ENCODE assay signal across 8 cellular contexts in genomic region chr15:57732526-57733331, GRCh38. TPM values are rescaled to one million over a fixed set of nuclear protein-coding genes. Genes with fewer than 3 reads are reported as not detected.
DNase-seq lines count a peak whose midpoint lies in the region; ATAC-seq and TF ChIP-seq lines count a peak whose summit lies in the region.

No MANE protein-coding gene starts in this region.

- H3K4me1 ChIP-seq in endodermal cell (ENCODE audit: control insufficient read depth, insufficient read depth, low read length) (no peaks in the 10 kb centered on the region), tibial nerve (peaks cover 0 to 8% (median 0%) of the 10 kb centered on the region in 4 donors)

- H3K27me3 ChIP-seq in endodermal cell (ENCODE audit: control insufficient read depth, insufficient read depth, low read length, poor library complexity, severe bottlenecking), result no peaks in the 10 kb centered on the region
- H3K27me3 ChIP-seq in tibial nerve, result no peaks in the 10 kb centered on the region

- 38 to 46% methylated on average over 9 to 12 of the region's 12 CpGs for WGBS in endodermal cell (ENCODE audit: insufficient coverage in 1 of 2, insufficient read length in 1 of 2), 2 experiments
- 40 to 42% methylated on average over 12 of the region's 12 CpGs for WGBS in tibial nerve, 2 donors

- TF ChIP-seq EP300 in tibial nerve (IDR thresholded peaks at IDR 0.05), result no peak

- no peak overlapping the region for H3K9ac ChIP-seq in endodermal cell (ENCODE audit: extremely low read depth, low read length, poor library complexity, severe bottlenecking)

- H3K4me3 Mint-ChIP-seq in endodermal cell (no peak overlapping the region), naive B cell (no peak overlapping the region)

- H3K27me3 Mint-ChIP-seq in endodermal cell (ENCODE audit: insufficient read depth), result no peaks in the 10 kb centered on the region
- no peaks in the 10 kb centered on the region for H3K27me3 Mint-ChIP-seq in naive B cell

- ATAC-seq in activated CD4-positive, CD25-positive, alpha-beta regulatory T cell treated with anti-CD3 and anti-CD28 coated beads, Interleukin-2, amount 50 U/mL, for 24 hours, result no peak
- ATAC-seq in naive B cell (ENCODE audit: low read depth in 2 of 2), result peak in 1 of 2 donors; percentile 30
- ATAC-seq in HG03457 (IDR thresholded peaks at IDR 0.05; ENCODE audit: unreplicated experiment), result no peak

- peaks cover 6% of the 10 kb centered on the region for H3K9me3 ChIP-seq in endodermal cell (ENCODE audit: control insufficient read depth, low read length)
- peaks cover 0 to 5% (median 0%) of the 10 kb centered on the region in 4 donors for H3K9me3 ChIP-seq in tibial nerve

- TF ChIP-seq CTCF in endodermal cell (conservative IDR thresholded peaks at IDR 0.05), result peak; percentile 98
- TF ChIP-seq CTCF in tibial nerve (IDR thresholded peaks at IDR 0.05), result peak; percentile 54 to 86 (median 73)

- no peak for TF ChIP-seq POLR2A in tibial nerve (IDR thresholded peaks at IDR 0.05)

- H3K27ac ChIP-seq in endodermal cell (ENCODE audit: low read depth, low read length), result no peak overlapping the region
- no peak overlapping the region for H3K27ac ChIP-seq in tibial nerve

- H3K36me3 ChIP-seq in endodermal cell (ENCODE audit: control insufficient read depth, insufficient read depth, low read length), result no peaks in the 10 kb centered on the region
- peaks cover 0 to 4% (median 0%) of the 10 kb centered on the region in 3 donors for H3K36me3 ChIP-seq in tibial nerve

- H3K36me3 Mint-ChIP-seq in endodermal cell (ENCODE audit: low read depth) (no peaks in the 10 kb centered on the region), naive B cell (peaks cover 5 to 7% of the 10 kb centered on the region in 2 donors)

- DNase-seq in activated CD4-positive, CD25-positive, alpha-beta regulatory T cell treated with anti-CD3 and anti-CD28 coated beads, Interleukin-2, amount 50 U/mL, for 16 hours (ENCODE audit: low read depth, low spot score), result peak; percentile 17
- peak; percentile 31 for DNase-seq in NCI-H1694 (lab: John Stamatoyannopoulos, UW)
- peak; percentile 63 for DNase-seq in activated CD4-positive, alpha-beta T cell treated with anti-CD3 and anti-CD28 coated beads for 48 hours
- peak; percentile 87 for DNase-seq in endodermal cell
- DNase-seq in naive B cell, result peak; percentile 9
- peak; percentile 38 to 80 for DNase-seq in tibial nerve (ENCODE audit: low spot score in 2 of 2)

- H3K9me3 Mint-ChIP-seq in endodermal cell, result peaks cover 4% of the 10 kb centered on the region
- peaks cover 0 to 7% (median 0%) of the 10 kb centered on the region in 7 donors for H3K9me3 Mint-ChIP-seq in naive B cell

- no peak overlapping the region for H3K4me3 ChIP-seq in endodermal cell (ENCODE audit: low read length)
- H3K4me3 ChIP-seq in tibial nerve, result no peak overlapping the region

- H3K4me1 Mint-ChIP-seq in endodermal cell (peaks cover 4% of the 10 kb centered on the region), naive B cell (no peaks in the 10 kb centered on the region)

- H3K27ac Mint-ChIP-seq in endodermal cell (no peak overlapping the region), naive B cell (no peak overlapping the region)

RNA-seq across cellular contexts. Expression of gene POLR2M, which starts 26.2 kb away (rescaled TPM):
- 10 to 100 TPM; 58.2 to 62.6 TPM for total RNA-seq in endodermal cell
- polyA plus RNA-seq in endodermal cell (2013, experiment 1 of 2), result 39.1 TPM
- 34.7 TPM for polyA plus RNA-seq in endodermal cell (2013, experiment 2 of 2)
- 10 to 100 TPM; 62.5 to 75.8 (median 73.1) TPM for polyA plus RNA-seq in naive B cell (ENCODE audit: low read depth in 6 of 6)
- 100 to 1,000 TPM in 1 of 4 donors, 10 to 100 TPM in 3; 32.7 to 643 (median 56.4) TPM for total RNA-seq in tibial nerve

Comparison
In these comparisons a context has a peak if more than half of its experiments do, and no peak if none do; other contexts are left out.
1. DNase-seq: peak in every context shown above with its lines; median percentile 87 in endodermal cell; 63 in activated CD4-positive, alpha-beta T cell treated with anti-CD3 and anti-CD28 coated beads for 48 hours; 59 in tibial nerve; 31 in NCI-H1694; 17 in activated CD4-positive, CD25-positive, alpha-beta regulatory T cell treated with anti-CD3 and anti-CD28 coated beads, Interleukin-2, amount 50 U/mL, for 16 hours; 9 in naive B cell.